14 cellular contexts compared by ENCODE assay signal in genomic region chr18:11259421-11259820, GRCh38.
DNase-seq lines count a peak whose midpoint lies in the region; TF ChIP-seq lines count a peak whose summit lies in the region.
"Had no signal": no experiment of that assay in that cellular context is flagged by ENCODE, and none has a peak within 500 bp of the region (broad histone marks: within the 10 kb centered on the region; RNA-seq: fewer than 3 reads in every experiment).

No MANE protein-coding gene starts in this region.

- H3K4me3 ChIP-seq in esophagus muscularis mucosa, result no peak overlapping the region
- H3K4me3 ChIP-seq: breast epithelium, HAP-1 had no signal

- 56% methylated on average over 8 of the region's 8 CpGs for WGBS in esophagus muscularis mucosa

- TF ChIP-seq POLR2A in esophagus muscularis mucosa (IDR thresholded peaks at IDR 0.05; ENCODE audit: low read depth), result no peak

- TF ChIP-seq EP300 in esophagus muscularis mucosa (IDR thresholded peaks at IDR 0.05), result no peak

- no peak overlapping the region for H3K27ac ChIP-seq in esophagus muscularis mucosa (replicated peaks in 1 of 4)
- H3K27ac ChIP-seq: breast epithelium had no signal

- H3K4me1 ChIP-seq in esophagus muscularis mucosa, result no peaks in the 10 kb centered on the region
- H3K4me1 ChIP-seq: breast epithelium, HAP-1 had no signal

- intact Hi-C loops in esophagus muscularis mucosa (cut with DNase I), result no loop called here

- TF ChIP-seq CTCF in esophagus muscularis mucosa (IDR thresholded peaks at IDR 0.05), result no peak

- peaks cover 0 to 8% (median 0%) of the 10 kb centered on the region in 4 donors for H3K9me3 ChIP-seq in esophagus muscularis mucosa
- H3K9me3 ChIP-seq: breast epithelium, HAP-1 had no signal

- no peaks in the 10 kb centered on the region for H3K36me3 ChIP-seq in esophagus muscularis mucosa
- H3K36me3 ChIP-seq: breast epithelium, HAP-1 had no signal

- H3K27me3 ChIP-seq in esophagus muscularis mucosa, result no peaks in the 10 kb centered on the region
- H3K27me3 ChIP-seq: breast epithelium had no signal

- peak; percentile 19 for DNase-seq in NOMO-1 treated with DMSO at 0.1 percent for 48 hours (lab: John Stamatoyannopoulos, UW; ENCODE audit: unreplicated experiment)
- no peak for DNase-seq in NOMO-1 treated with dmso at 0.1 percent for 144 hours (lab: John Stamatoyannopoulos, UW; ENCODE audit: unreplicated experiment)
- DNase-seq in dermis blood vessel endothelial cell, result peak; percentile 6
- peak; percentile 27 for DNase-seq in medulla oblongata (ENCODE audit: extremely low spot score)
- peak; percentile 49 for DNase-seq in ureter (ENCODE audit: low spot score)
- DNase-seq in NCI-H82 (lab: John Stamatoyannopoulos, UW), result no peak
- DNase-seq in esophagus muscularis mucosa (ENCODE audit: extremely low spot score), result no peak
- DNase-seq in activated naive CD4-positive, alpha-beta T cell (lab: John Stamatoyannopoulos, UW), result no peak
- DNase-seq: activated CD4-positive, alpha-beta T cell treated with anti-CD3 and anti-CD28 coated beads, Interleukin-2, amount 50 U/mL, for 1 hour; activated effector memory CD4-positive, alpha-beta T cell treated with Interleukin-2 at 50 U/mL for 16 hours; NCI-H69; substantia nigra had no signal

Comparison
In these comparisons a context has a peak if more than half of its experiments do, and no peak if none do; other contexts are left out.
1. DNase-seq: peak in NOMO-1 treated with DMSO at 0.1 percent for 48 hours (single experiment), dermis blood vessel endothelial cell (single experiment), medulla oblongata (single experiment) and ureter (single experiment); none in NOMO-1 treated with dmso at 0.1 percent for 144 hours (single experiment), NCI-H82 (single experiment), esophagus muscularis mucosa (single experiment) and activated naive CD4-positive, alpha-beta T cell (0 of 4).